13 cellular contexts compared by ENCODE assay signal in the genomic region with DNA sequence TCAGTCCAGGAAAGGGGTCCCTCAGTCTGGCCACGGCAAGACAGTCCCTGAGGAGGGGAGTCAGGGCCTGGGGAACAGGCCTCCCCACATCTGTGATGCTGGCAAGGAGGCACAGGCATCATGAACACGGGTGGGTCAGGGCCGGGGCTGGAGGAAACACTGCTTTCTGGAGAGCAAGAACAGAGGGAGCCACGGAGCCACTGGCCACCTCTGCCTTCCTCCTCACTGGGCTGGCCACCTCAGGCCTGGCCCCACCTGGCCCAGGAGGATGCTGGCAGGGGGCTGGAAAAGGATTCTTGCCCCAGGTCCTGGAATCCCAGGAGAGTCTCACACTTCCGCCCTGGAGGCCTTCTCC. TPM values are rescaled to one million over a fixed set of nuclear protein-coding genes. Genes with fewer than 3 reads are reported as not detected.
A peak's percentile ranks its signal among the peaks of the same experiment; 100 is the strongest.
DNase-seq lines count a peak whose midpoint lies in the region; ATAC-seq and TF ChIP-seq lines count a peak whose summit lies in the region.
"Had no signal": no experiment of that assay in that cellular context is flagged by ENCODE, and none has a peak within 500 bp of the region (broad histone marks: within the 10 kb centered on the region; RNA-seq: fewer than 3 reads in every experiment).

No MANE protein-coding gene starts in this region.

- no peaks in the 10 kb centered on the region for H3K27me3 Mint-ChIP-seq in CD8-positive, alpha-beta memory T cell
- H3K27me3 Mint-ChIP-seq in IgD-negative memory B cell (peaks cover 3% of the 10 kb centered on the region), nephron (ENCODE audit: low read depth) (peaks cover 15% of the 10 kb centered on the region)

- peak overlapping the region; percentile 78 for H3K4me3 ChIP-seq in CD8-positive, alpha-beta memory T cell (ENCODE audit: low read length)
- no peak overlapping the region for H3K4me3 ChIP-seq in body of pancreas
- H3K4me3 ChIP-seq: GM23248 had no signal

- intact Hi-C loops in body of pancreas (cut with DNase I): no loop called here

- no peak for ATAC-seq in body of pancreas
- ATAC-seq in HG02678 (IDR thresholded peaks at IDR 0.05; ENCODE audit: unreplicated experiment): no peak
- ATAC-seq: SK-N-SH treated with all-trans-retinoic acid at 6 μM for 48 hours had no signal

- no peak for DNase-seq in CD8-positive, alpha-beta memory T cell
- DNase-seq in body of pancreas (no peak), EL (no peak), Ammon's horn (ENCODE audit: low spot score) (no peak)
- DNase-seq: activated CD4-positive, alpha-beta T cell treated with anti-CD3 and anti-CD28 coated beads for 4 hours; Caco-2; GM23248; NCI-H82 had no signal

- H3K9me3 ChIP-seq in CD8-positive, alpha-beta memory T cell (ENCODE audit: low read length): no peaks in the 10 kb centered on the region
- no peaks in the 10 kb centered on the region for H3K9me3 ChIP-seq in body of pancreas
- H3K9me3 ChIP-seq: Caco-2 had no signal

- H3K27ac ChIP-seq in CD8-positive, alpha-beta memory T cell (ENCODE audit: low read depth, low read length): peak overlapping the region; percentile 63
- H3K27ac ChIP-seq in body of pancreas: peak overlapping the region; percentile 61 to 85 (median 82)
- H3K27ac ChIP-seq: GM23248 had no signal

- no peak for TF ChIP-seq POLR2A in body of pancreas (IDR thresholded peaks at IDR 0.05)

- peak overlapping the region; percentile 81 to 96 (median 85) for H3K4me3 Mint-ChIP-seq in CD8-positive, alpha-beta memory T cell
- peak overlapping the region in 3 of 4 donors; percentile 52 to 94 (median 78) for H3K4me3 Mint-ChIP-seq in IgD-negative memory B cell
- peak overlapping the region in 1 of 3 experiments; percentile 45 for H3K4me3 Mint-ChIP-seq in nephron

- no peaks in the 10 kb centered on the region for H3K36me3 ChIP-seq in CD8-positive, alpha-beta memory T cell (ENCODE audit: insufficient read depth, low read length)
- H3K36me3 ChIP-seq in body of pancreas (replicated peaks in 1 of 2; ENCODE audit: insufficient read depth in 1 of 2, low read depth in 2 of 2): no peaks in the 10 kb centered on the region

- POLR2A ChIA-PET in CD8-positive, alpha-beta memory T cell (lab: Charles Lee): interaction anchor here (1.5 to 1.6 kb wide), 2 partner anchors 16 to 45 kb away, joined by 6 to 7 read pairs; partner anchors contain the start of gene BLACAT1

- no peaks in the 10 kb centered on the region for H3K36me3 Mint-ChIP-seq in CD8-positive, alpha-beta memory T cell
- H3K36me3 Mint-ChIP-seq in IgD-negative memory B cell: peaks cover 5% of the 10 kb centered on the region
- no peaks in the 10 kb centered on the region for H3K36me3 Mint-ChIP-seq in nephron (ENCODE audit: low read depth)

- H3K4me1 ChIP-seq in CD8-positive, alpha-beta memory T cell (ENCODE audit: insufficient read depth, low read length): peaks cover 34% of the 10 kb centered on the region
- H3K4me1 ChIP-seq in body of pancreas: peaks cover 47% of the 10 kb centered on the region
- H3K4me1 ChIP-seq: Caco-2 had no signal

- H3K4me1 Mint-ChIP-seq in CD8-positive, alpha-beta memory T cell: peaks cover 43 to 64% (median 55%) of the 10 kb centered on the region in 3 donors
- H3K4me1 Mint-ChIP-seq in IgD-negative memory B cell (peaks cover 36 to 44% (median 38%) of the 10 kb centered on the region in 3 donors), nephron (peaks cover 95% of the 10 kb centered on the region)

- TF ChIP-seq CTCF in body of pancreas (IDR thresholded peaks at IDR 0.05): no peak
- TF ChIP-seq CTCF in nephron (IDR thresholded peaks at IDR 0.05; ENCODE audit: unreplicated experiment in 3 of 3): no peak

- no peaks in the 10 kb centered on the region for H3K9me3 Mint-ChIP-seq in CD8-positive, alpha-beta memory T cell
- no peaks in the 10 kb centered on the region for H3K9me3 Mint-ChIP-seq in IgD-negative memory B cell
- H3K9me3 Mint-ChIP-seq in nephron: no peaks in the 10 kb centered on the region

- 70 to 88% methylated on average over 1 to 5 of the region's 5 CpGs for WGBS in body of pancreas, 2 donors

- H3K27ac Mint-ChIP-seq in CD8-positive, alpha-beta memory T cell: peak overlapping the region; percentile 86 to 100 (median 96)
- H3K27ac Mint-ChIP-seq in IgD-negative memory B cell (peak overlapping the region in 1 of 3 donors; percentile 68), nephron (peak overlapping the region; percentile 5 to 95 (median 84))

- CTCF ChIA-PET in CD8-positive, alpha-beta memory T cell (lab: Charles Lee): interaction anchor here (1.1 to 3.9 kb wide), 9 partner anchors 10 to 166 kb away, joined by 3 to 26 read pairs (median 4); no protein-coding TSS in a partner anchor

- H3K27me3 ChIP-seq in CD8-positive, alpha-beta memory T cell (ENCODE audit: insufficient read depth, low read length, poor library complexity, severe bottlenecking): no peaks in the 10 kb centered on the region
- no peaks in the 10 kb centered on the region for H3K27me3 ChIP-seq in body of pancreas
- H3K27me3 ChIP-seq: dorsolateral prefrontal cortex had no signal

RNA-seq across cellular contexts. Expression of gene BLACAT1, which starts 15.7 kb away (rescaled TPM):
- total RNA-seq in CD8-positive, alpha-beta memory T cell: under 1 TPM in 1 of 2 experiments, not detected in 1; 0.09 TPM
- polyA plus RNA-seq in CD8-positive, alpha-beta memory T cell: not detected
- not detected for polyA plus RNA-seq in IgD-negative memory B cell
- 1 to 10 TPM in 1 of 2 donors, not detected in 1; 1.0 TPM for total RNA-seq in body of pancreas
- total RNA-seq: GM23248 had no signal
- polyA plus RNA-seq: GM23248 had no signal

RNA-seq across cellular contexts. Expression of gene LEMD1, which starts 18.2 kb away (rescaled TPM):
- under 1 TPM in 1 of 2 experiments, not detected in 1; 0.55 TPM for total RNA-seq in CD8-positive, alpha-beta memory T cell
- not detected for polyA plus RNA-seq in CD8-positive, alpha-beta memory T cell
- polyA plus RNA-seq in IgD-negative memory B cell: not detected
- total RNA-seq in body of pancreas: not detected
- total RNA-seq: Caco-2, GM23248 had no signal
- polyA plus RNA-seq: GM23248 had no signal
